Comparison of ENCODE assay signal across 8 cellular contexts in the genomic region with DNA sequence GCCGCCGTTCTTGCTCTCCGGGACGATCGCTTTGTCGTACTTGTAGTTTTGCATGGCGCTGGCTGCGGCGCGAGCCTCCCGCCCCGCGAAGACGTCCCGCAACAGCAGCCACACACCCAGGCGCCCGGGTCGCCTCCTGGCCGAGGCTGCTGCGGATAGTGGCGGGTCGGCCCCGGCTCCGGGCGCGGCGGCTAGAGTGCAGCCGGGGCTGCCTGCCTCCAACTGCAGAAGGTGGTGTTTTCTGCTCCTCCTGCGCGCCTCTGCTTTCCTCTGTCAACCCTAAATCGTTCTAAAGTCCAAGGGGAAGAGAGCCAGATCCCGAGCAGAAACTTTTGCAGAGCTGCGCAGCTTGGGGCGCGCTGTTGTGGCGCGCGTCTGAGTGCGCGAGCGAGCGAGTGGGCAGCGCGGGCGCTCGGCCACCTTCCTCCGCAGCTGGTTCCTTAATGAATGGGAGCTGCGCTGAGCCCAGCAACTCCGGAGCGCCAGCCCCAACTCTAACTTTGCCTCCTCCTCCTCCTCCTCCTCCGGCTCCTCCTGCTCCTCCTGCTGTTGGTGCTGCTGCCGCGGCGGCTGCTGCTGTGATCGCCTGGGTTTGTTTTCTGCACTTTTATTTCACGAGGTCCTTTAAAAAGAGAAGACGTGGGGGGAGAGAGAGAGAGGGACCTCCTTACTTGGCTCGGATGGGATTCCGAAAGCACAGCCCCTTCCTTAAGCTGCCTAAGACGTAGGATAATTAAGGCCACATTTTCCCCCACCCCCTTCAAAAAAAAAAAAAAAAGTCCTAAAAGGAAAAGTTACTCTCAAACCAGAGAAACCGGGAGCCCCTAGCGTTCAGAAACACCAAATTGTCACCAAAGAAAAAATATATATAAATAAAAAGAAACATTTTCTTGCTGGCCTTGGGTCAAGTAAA. TPM values are rescaled to one million over a fixed set of nuclear protein-coding genes. Genes with fewer than 3 reads are reported as not detected.
A peak's percentile ranks its signal among the peaks of the same experiment; 100 is the strongest.
DNase-seq lines count a peak whose midpoint lies in the region; TF ChIP-seq lines count a peak whose summit lies in the region.

A gene (minus strand): TSS at position 601 of the 913 bp plus-strand sequence. CDS start 547 bp downstream, at position 54.

- peak within 1 kb of the TSS; percentile 90 to 96 for H3K27ac ChIP-seq in breast epithelium
- H3K27ac ChIP-seq in rectal smooth muscle tissue (ENCODE audit: low read depth, low read length), result peak within 1 kb of the TSS; percentile 78

- peak; percentile 90 for TF ChIP-seq POLR2A in breast epithelium (IDR thresholded peaks at IDR 0.05)

- H3K4me3 ChIP-seq in breast epithelium (peak within 1 kb of the TSS; percentile 90 to 99 (median 96)), iPS-11a (ENCODE audit: low read depth, low read length) (peak within 1 kb of the TSS; percentile 88), rectal smooth muscle tissue (ENCODE audit: low read length) (peak within 1 kb of the TSS; percentile 72)

- TF ChIP-seq CTCF in breast epithelium (IDR thresholded peaks at IDR 0.05), result peak in 1 of 3 donors; percentile 59

- H3K9ac ChIP-seq in ES-I3 (ENCODE audit: low read depth, low read length) (peak within 1 kb of the TSS; percentile 74), rectal smooth muscle tissue (ENCODE audit: low read length) (peak within 1 kb of the TSS; percentile 74)

- intact Hi-C loops in breast epithelium (cut with DNase I; ENCODE audit: low total_unique reads), result no loop called here

- H3K27me3 ChIP-seq in breast epithelium (no peaks in the 10 kb centered on the region), rectal smooth muscle tissue (ENCODE audit: control insufficient read depth, insufficient read depth, low read length) (no peaks in the 10 kb centered on the region)

- H3K36me3 ChIP-seq in ES-I3 (ENCODE audit: insufficient read depth, low read length), result no peaks in the 10 kb centered on the region
- H3K36me3 ChIP-seq in breast epithelium, result no peaks in the 10 kb centered on the region
- H3K36me3 ChIP-seq in rectal smooth muscle tissue (ENCODE audit: control insufficient read depth, insufficient read depth, low read length), result no peaks in the 10 kb centered on the region

- peaks cover 40% of the 10 kb centered on the region for H3K4me1 ChIP-seq in ES-I3 (ENCODE audit: insufficient read depth, low read length)
- no peaks in the 10 kb centered on the region for H3K4me1 ChIP-seq in breast epithelium
- peaks cover 7% of the 10 kb centered on the region for H3K4me1 ChIP-seq in rectal smooth muscle tissue (ENCODE audit: control insufficient read depth, insufficient read depth, low read length)

- DNase-seq in HPDE6-E6E7 (ENCODE audit: extremely low spot score), result peak; percentile 70
- peak; percentile 64 for DNase-seq in OCI-M1 (lab: John Stamatoyannopoulos, UW)
- peak; percentile 84 to 85 for DNase-seq in breast epithelium (ENCODE audit: low spot score in 2 of 2)
- no peak for DNase-seq in stimulated activated naive CD4-positive, alpha-beta T cell (lab: John Stamatoyannopoulos, UW)
- no peak for DNase-seq in central memory CD4-positive, alpha-beta T cell

- H3K9me3 ChIP-seq in ES-I3 (ENCODE audit: control insufficient read depth, insufficient read depth, low read length) (no peaks in the 10 kb centered on the region), breast epithelium (no peaks in the 10 kb centered on the region)

RNA-seq across cellular contexts. Expression of the gene that starts here (rescaled TPM):
- 100 to 1,000 TPM; 122 to 275 (median 127) TPM for total RNA-seq in breast epithelium

Comparison
In these comparisons a context has a peak if more than half of its experiments do, and no peak if none do; other contexts are left out.
1. DNase-seq: peak in HPDE6-E6E7 (single experiment), OCI-M1 (single experiment) and breast epithelium (2 of 2); none in stimulated activated naive CD4-positive, alpha-beta T cell (0 of 6) and central memory CD4-positive, alpha-beta T cell (single experiment).
2. Peak in every context shown above with its lines, with median percentiles within 50 percentile points of each other: H3K4me3 ChIP-seq.